Comparison of ENCODE assay signal across 1 cellular context in genomic region chr14:73851567-73852382, GRCh38.
A peak's percentile ranks its signal among the peaks of the same experiment; 100 is the strongest.
TF ChIP-seq lines count a peak whose summit lies in the region.

Gene PTGR2, plus strand, starts transcription at chr14:73851831. Its CDS starts 7,032 bp downstream, at chr14:73858863.

TF ChIP-seq in WTC11, 78 proteins besides CTCF, POLR2A, EP300 and RAD21 (continued from another document):
- 0 out of 2 replicates have a peak, but pooled peaks have one; percentile 26 for TF ChIP-seq ZNF281 (CRISPR knock-in tag; IDR thresholded peaks at IDR 0.05)
- TF ChIP-seq STAT6 (CRISPR knock-in tag; conservative IDR thresholded peaks at IDR 0.05; ENCODE audit: low read depth) = no peak
- TF ChIP-seq MAX (CRISPR knock-in tag; IDR thresholded peaks at IDR 0.05) = 0 out of 2 replicates have a peak, but pooled peaks have one; percentile 22
- no peak for TF ChIP-seq ZMAT4 (CRISPR knock-in tag; IDR thresholded peaks at IDR 0.05)
- no peak; the same call in 1 of the 2 replicates for TF ChIP-seq FOXP4 (CRISPR knock-in tag; IDR thresholded peaks at IDR 0.05)
- peak; percentile 78 for TF ChIP-seq ETV6 (CRISPR knock-in tag; IDR thresholded peaks at IDR 0.05)
- peak; percentile 71 for TF ChIP-seq TEAD1 (CRISPR knock-in tag; IDR thresholded peaks at IDR 0.05)
- peak; percentile 68 for TF ChIP-seq SP1 (CRISPR knock-in tag; conservative IDR thresholded peaks at IDR 0.05)
- TF ChIP-seq HMGXB4 (CRISPR knock-in tag; IDR thresholded peaks at IDR 0.05) = 0 out of 2 replicates have a peak, but pooled peaks have one; percentile 45
- 0 out of 2 replicates have a peak, but pooled peaks have one; percentile 47 for TF ChIP-seq TEAD4 (CRISPR knock-in tag; IDR thresholded peaks at IDR 0.05)
- 0 out of 2 replicates have a peak, but pooled peaks have one; percentile 66 for TF ChIP-seq ARID4B (CRISPR knock-in tag; IDR thresholded peaks at IDR 0.05; ENCODE audit: borderline replicate concordance)
- no peak for TF ChIP-seq FOXJ3 (CRISPR knock-in tag; IDR thresholded peaks at IDR 0.05; ENCODE audit: borderline replicate concordance)
- no peak for TF ChIP-seq ZNF317 (CRISPR knock-in tag; IDR thresholded peaks at IDR 0.05; ENCODE audit: borderline replicate concordance, low read depth)
- no peak; the same call in 1 of the 2 replicates for TF ChIP-seq KAT7 (CRISPR knock-in tag; IDR thresholded peaks at IDR 0.05; ENCODE audit: borderline replicate concordance)
- TF ChIP-seq ERG (CRISPR knock-in tag; IDR thresholded peaks at IDR 0.05) = no peak
- peak; percentile 95 for TF ChIP-seq ZNF121 (CRISPR knock-in tag; IDR thresholded peaks at IDR 0.05)
- peak; percentile 81; the same call in 1 of the 2 replicates for TF ChIP-seq ZNF232 (CRISPR knock-in tag; IDR thresholded peaks at IDR 0.05)
- no peak for TF ChIP-seq NR3C1 (CRISPR knock-in tag; conservative IDR thresholded peaks at IDR 0.05; ENCODE audit: low read depth)
